Comparison of ENCODE assay signal across 37 cellular contexts in the genomic region with DNA sequence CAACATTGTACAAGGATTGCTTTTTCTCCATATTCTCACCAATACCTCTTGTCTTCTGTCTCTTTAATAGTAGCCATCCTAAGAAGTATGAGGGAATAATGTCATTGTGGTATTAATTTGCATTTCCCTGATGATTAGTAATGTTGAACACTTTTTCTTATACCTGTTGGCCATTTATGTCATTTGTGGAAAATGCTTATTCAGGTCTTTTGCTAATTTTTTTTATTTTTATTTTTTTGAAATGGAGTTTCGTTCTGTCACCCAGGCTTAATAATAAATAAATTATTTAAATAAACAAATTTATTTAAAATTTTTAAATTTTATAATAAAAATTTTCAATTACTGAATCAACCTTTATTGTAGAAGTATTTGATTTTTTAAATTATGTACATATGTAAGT. TPM values are rescaled to one million over a fixed set of nuclear protein-coding genes. Genes with fewer than 3 reads are reported as not detected.
"Had no signal": no experiment of that assay in that cellular context is flagged by ENCODE, and none has a peak within 500 bp of the region (broad histone marks: within the 10 kb centered on the region; RNA-seq: fewer than 3 reads in every experiment).

No MANE protein-coding gene starts in this region.

- H3K36me3 Mint-ChIP-seq: neural progenitor cell; stimulated activated naive B cell treated with anti-CD40 and anti-IgM and Interleukin-4, amounts not matched to agents 10 μg/mL and 1 μg/mL and 100 μg/mL, for 72 hours had no signal

- H3K4me3 Mint-ChIP-seq: dendritic cell treated with granulocyte-macrophage colony-stimulating factor and Interleukin-4, amounts not matched to agents 40 ng/mL and 50 ng/mL, for 4 days; endodermal cell; naive thymus-derived CD4-positive, alpha-beta T cell; nephron; neural progenitor cell; stimulated activated naive B cell treated with anti-CD40 and anti-IgM and Interleukin-4, amounts not matched to agents 10 μg/mL and 1 μg/mL and 100 μg/mL, for 72 hours; stimulated activated naive CD8-positive, alpha-beta T cell treated with anti-CD3 and anti-CD28 coated beads, Interleukin-15, Interleukin-2, amounts not matched to agents 100 ng/mL and 50 ng/mL, for 24 hours had no signal

- H3K4me3 ChIP-seq: colonic mucosa, esophagus muscularis mucosa, left lung, neural progenitor cell, psoas muscle, skin epidermis, thoracic aorta, tibial nerve, upper lobe of left lung had no signal

- H3K27ac Mint-ChIP-seq: dendritic cell treated with granulocyte-macrophage colony-stimulating factor and Interleukin-4, amounts not matched to agents 40 ng/mL and 50 ng/mL, for 4 days; endodermal cell; naive thymus-derived CD4-positive, alpha-beta T cell; nephron; neural progenitor cell; stimulated activated naive B cell treated with anti-CD40 and anti-IgM and Interleukin-4, amounts not matched to agents 10 μg/mL and 1 μg/mL and 100 μg/mL, for 72 hours; stimulated activated naive CD8-positive, alpha-beta T cell treated with anti-CD3 and anti-CD28 coated beads, Interleukin-15, Interleukin-2, amounts not matched to agents 100 ng/mL and 50 ng/mL, for 24 hours had no signal

- H3K9me3 ChIP-seq: colonic mucosa, left lung, psoas muscle, thoracic aorta, upper lobe of left lung had no signal

- H3K27ac ChIP-seq: colonic mucosa, esophagus muscularis mucosa, left lung, neural progenitor cell, psoas muscle, skin epidermis, thoracic aorta, tibial nerve, upper lobe of left lung had no signal

- H3K4me1 ChIP-seq: colonic mucosa, esophagus muscularis mucosa, left lung, neural progenitor cell, psoas muscle, tibial nerve had no signal

- H3K9me3 Mint-ChIP-seq: dendritic cell treated with granulocyte-macrophage colony-stimulating factor and Interleukin-4, amounts not matched to agents 40 ng/mL and 50 ng/mL, for 4 days; endodermal cell; nephron; neural progenitor cell had no signal

- H3K36me3 ChIP-seq: colonic mucosa, esophagus muscularis mucosa, left lung, neural progenitor cell, thoracic aorta, tibial nerve, upper lobe of left lung had no signal

- H3K4me2 ChIP-seq: neural progenitor cell had no signal

- ATAC-seq: left cardiac atrium; left lung; naive thymus-derived CD4-positive, alpha-beta T cell; psoas muscle; right cardiac atrium; stimulated activated naive B cell treated with anti-CD40 and anti-IgM and Interleukin-4, amounts not matched to agents 10 μg/mL and 1 μg/mL and 100 μg/mL, for 72 hours had no signal

- H3K27me3 ChIP-seq: colonic mucosa, esophagus muscularis mucosa, neural progenitor cell, tibial nerve, upper lobe of left lung had no signal

- FAIRE-seq: endothelial cell of umbilical vein, urothelium cell line had no signal

- H3K4me1 Mint-ChIP-seq: endodermal cell, nephron, neural progenitor cell had no signal

- DNase-seq: colonic mucosa; effector CD8-positive, alpha-beta T cell; endodermal cell; foreskin melanocyte; head of caudate nucleus; left cardiac atrium; left lung; mesendoderm; midbrain; naive thymus-derived CD4-positive, alpha-beta T cell; posterior cingulate gyrus; psoas muscle; right cardiac atrium; stimulated activated CD4-positive, alpha-beta T cell treated with anti-CD3 and anti-CD28 coated beads, Interleukin-15, amount 100 ng/mL, for 24 hours; stimulated activated CD4-positive, alpha-beta T cell treated with anti-CD3 and anti-CD28 coated beads, Interleukin-2, amount 100 ng/mL, for 48 hours; stimulated activated naive B cell treated with anti-CD40 and anti-IgM and Interleukin-4, amounts not matched to agents 10 μg/mL and 1 μg/mL and 100 μg/mL, for 72 hours; upper lobe of left lung had no signal

RNA-seq across cellular contexts. Expression of gene REC114, which starts 37.1 kb away (rescaled TPM):
- total RNA-seq: cerebellum; colonic mucosa; endodermal cell; endothelial cell of umbilical vein; epithelial cell of proximal tubule; esophagus muscularis mucosa; fibroblast of lung; glomerular endothelial cell; kidney epithelial cell; left lung; lower leg skin; lung microvascular endothelial cell; mucosa of gallbladder; naive thymus-derived CD4-positive, alpha-beta T cell; osteocyte; psoas muscle; renal cortical epithelial cell; thoracic aorta; tibial nerve; upper lobe of left lung had no signal
- polyA plus RNA-seq: endothelial cell of umbilical vein; fibroblast of lung; naive thymus-derived CD4-positive, alpha-beta T cell; psoas muscle had no signal
